Comparison of ENCODE assay signal across 2 cellular contexts in genomic region chr4:184466634-184467033, GRCh38.
TF ChIP-seq lines count a peak whose summit lies in the region.

No MANE protein-coding gene starts in this region.

TF ChIP-seq in IMR-90, 13 proteins besides CTCF, POLR2A, EP300 and RAD21:
- TF ChIP-seq CHD1 (IDR thresholded peaks at IDR 0.05; ENCODE audit: low read depth, low read length), result no peak
- no peak for TF ChIP-seq ELK1 (IDR thresholded peaks at IDR 0.05; ENCODE audit: borderline replicate concordance, low read depth, low read length)
- TF ChIP-seq RCOR1 (IDR thresholded peaks at IDR 0.05; ENCODE audit: insufficient replicate concordance, low read length), result no peak
- TF ChIP-seq MAZ (IDR thresholded peaks at IDR 0.05; ENCODE audit: borderline replicate concordance, low read depth, low read length), result no peak
- TF ChIP-seq NFE2L2 (IDR thresholded peaks at IDR 0.05; ENCODE audit: low read depth, low read length), result no peak
- TF ChIP-seq BHLHE40 (IDR thresholded peaks at IDR 0.05; ENCODE audit: low read depth, low read length), result no peak
- TF ChIP-seq USF2 (IDR thresholded peaks at IDR 0.05; ENCODE audit: low read depth, low read length), result no peak
- no peak for TF ChIP-seq SMC3 (IDR thresholded peaks at IDR 0.05; ENCODE audit: low read depth, low read length)
- TF ChIP-seq MAFK (IDR thresholded peaks at IDR 0.05; ENCODE audit: low read depth, low read length), result no peak
- no peak for TF ChIP-seq RFX5 (IDR thresholded peaks at IDR 0.05; ENCODE audit: low read depth, low read length)
- TF ChIP-seq CEBPB (IDR thresholded peaks at IDR 0.05; ENCODE audit: low read depth, low read length), result no peak
- no peak for TF ChIP-seq MXI1 (IDR thresholded peaks at IDR 0.05; ENCODE audit: borderline replicate concordance, low read depth, low read length)

TF ChIP-seq in endothelial cell of umbilical vein, 7 proteins besides CTCF, POLR2A, EP300 and RAD21:
- TF ChIP-seq GATA2 (IDR thresholded peaks at IDR 0.05; ENCODE audit: insufficient read depth, insufficient read length, low read depth, low read length) (no peak), JUN (IDR thresholded peaks at IDR 0.05; ENCODE audit: borderline replicate concordance, insufficient read depth, insufficient read length, low read depth) (no peak), POLR2AphosphoS5 (IDR thresholded peaks at IDR 0.05; ENCODE audit: insufficient read depth, low read depth, low read length) (no peak), EZH2 (IDR thresholded peaks at IDR 0.05; ENCODE audit: borderline replicate concordance, low read depth, low read length, severe bottlenecking) (no peak), MAX (IDR thresholded peaks at IDR 0.05; ENCODE audit: insufficient read depth, insufficient read length) (no peak)
TF ChIP-seq in endothelial cell of umbilical vein: peak in this region for 0.
